ENCODE assay signal across 20 cellular contexts in genomic region chr6:144401736-144402733, GRCh38.
A peak's percentile ranks its signal among the peaks of the same experiment; 100 is the strongest.
DNase-seq lines count a peak whose midpoint lies in the region; ATAC-seq, FAIRE-seq and TF ChIP-seq lines count a peak whose summit lies in the region.
"Had no signal": no experiment of that assay in that cellular context is flagged by ENCODE, and none has a peak within 500 bp of the region (broad histone marks: within the 10 kb centered on the region; RNA-seq: fewer than 3 reads in every experiment).

No MANE protein-coding gene starts in this region.

- H3K9me3 Mint-ChIP-seq in activated naive CD4-positive, alpha-beta T cell treated with anti-CD3 and anti-CD28 coated beads, Interleukin-2, amount 50 U/mL, for 24 hours: no peaks in the 10 kb centered on the region
- peaks cover 0 to 10% of the 10 kb centered on the region in 2 donors for H3K9me3 Mint-ChIP-seq in activated naive CD4-positive, alpha-beta T cell treated with anti-CD3 and anti-CD28 coated beads, Interleukin-2, amount 50 U/mL, for 72 hours
- H3K9me3 Mint-ChIP-seq in astrocyte (ENCODE audit: unreplicated experiment): no peaks in the 10 kb centered on the region
- H3K9me3 Mint-ChIP-seq: CD4-positive, alpha-beta T cell had no signal

- TF ChIP-seq CTCF in astrocyte (IDR thresholded peaks at IDR 0.05; ENCODE audit: insufficient read depth, low read depth, low read length) (no peak), keratinocyte (optimal IDR thresholded peaks at IDR 0.05 in 1 of 3, IDR thresholded peaks at IDR 0.05 in 1 of 3, conservative IDR thresholded peaks at IDR 0.05 in 1 of 3; ENCODE audit: extremely low read depth in 1 of 3, insufficient read depth in 2 of 3, low read length in 3 of 3) (no peak)

- ATAC-seq in activated naive CD4-positive, alpha-beta T cell treated with anti-CD3 and anti-CD28 coated beads, Interleukin-2, amount 50 U/mL, for 72 hours: no peak
- no peak for ATAC-seq in GM19452 (IDR thresholded peaks at IDR 0.05; ENCODE audit: unreplicated experiment)
- ATAC-seq: A549, GM12878 had no signal

- H3K36me3 Mint-ChIP-seq in activated naive CD4-positive, alpha-beta T cell treated with anti-CD3 and anti-CD28 coated beads, Interleukin-2, amount 50 U/mL, for 24 hours: peaks cover 25% of the 10 kb centered on the region
- peaks cover 9 to 27% of the 10 kb centered on the region in 2 donors for H3K36me3 Mint-ChIP-seq in activated naive CD4-positive, alpha-beta T cell treated with anti-CD3 and anti-CD28 coated beads, Interleukin-2, amount 50 U/mL, for 72 hours
- peaks cover 10% of the 10 kb centered on the region for H3K36me3 Mint-ChIP-seq in astrocyte (ENCODE audit: low read depth, unreplicated experiment)

- H3K27ac Mint-ChIP-seq in activated naive CD4-positive, alpha-beta T cell treated with anti-CD3 and anti-CD28 coated beads, Interleukin-2, amount 50 U/mL, for 24 hours: peak overlapping the region; percentile 66
- no peak overlapping the region for H3K27ac Mint-ChIP-seq in activated naive CD4-positive, alpha-beta T cell treated with anti-CD3 and anti-CD28 coated beads, Interleukin-2, amount 50 U/mL, for 72 hours
- H3K27ac Mint-ChIP-seq in astrocyte (ENCODE audit: unreplicated experiment): no peak overlapping the region
- H3K27ac Mint-ChIP-seq: CD4-positive, alpha-beta T cell had no signal

- peak; percentile 5 for FAIRE-seq in astrocyte (lab: Jason Lieb, UNC)
- peak; percentile 23 for FAIRE-seq in keratinocyte (lab: Jason Lieb, UNC)
- FAIRE-seq: A549, GM12878 had no signal

- H3K9ac ChIP-seq in astrocyte (ENCODE audit: low read length): no peak overlapping the region
- no peak overlapping the region for H3K9ac ChIP-seq in keratinocyte (ENCODE audit: control insufficient read depth, extremely low read depth, insufficient read depth, low read length)
- no peak overlapping the region for H3K9ac ChIP-seq in subcutaneous abdominal adipose tissue (ENCODE audit: low read length in 5 of 5)

- H3K27me3 ChIP-seq in astrocyte (ENCODE audit: insufficient read depth, low read length) (no peaks in the 10 kb centered on the region), keratinocyte (ENCODE audit: control insufficient read depth, extremely low read depth, insufficient read depth, low read length) (no peaks in the 10 kb centered on the region), subcutaneous abdominal adipose tissue (ENCODE audit: control insufficient read depth in 5 of 5, insufficient read depth in 4 of 5, low read length in 5 of 5) (no peaks in the 10 kb centered on the region)

- no peak overlapping the region for H3K4me3 Mint-ChIP-seq in activated naive CD4-positive, alpha-beta T cell treated with anti-CD3 and anti-CD28 coated beads, Interleukin-2, amount 50 U/mL, for 24 hours
- H3K4me3 Mint-ChIP-seq in astrocyte (ENCODE audit: unreplicated experiment): no peak overlapping the region
- H3K4me3 Mint-ChIP-seq: CD4-positive, alpha-beta T cell had no signal

- no peak overlapping the region for H3K4me3 ChIP-seq in astrocyte (ENCODE audit: insufficient read depth, low read depth, low read length)
- no peak overlapping the region for H3K4me3 ChIP-seq in keratinocyte (ENCODE audit: control insufficient read depth in 2 of 3, extremely low read depth in 1 of 3, insufficient read depth in 2 of 3, low read depth in 1 of 3, low read length in 3 of 3)
- no peak overlapping the region for H3K4me3 ChIP-seq in subcutaneous abdominal adipose tissue (ENCODE audit: low read depth in 1 of 5, low read length in 5 of 5)
- H3K4me3 ChIP-seq: A549, GM12878, HAP-1 had no signal

- no peaks in the 10 kb centered on the region for H4K20me1 ChIP-seq in astrocyte (ENCODE audit: insufficient read depth, low read length)
- no peaks in the 10 kb centered on the region for H4K20me1 ChIP-seq in keratinocyte (ENCODE audit: control insufficient read depth, extremely low read depth, insufficient read depth, low read length)

- no peak overlapping the region for H2AFZ ChIP-seq in astrocyte (ENCODE audit: low read depth, low read length)
- no peak overlapping the region for H2AFZ ChIP-seq in keratinocyte (ENCODE audit: control insufficient read depth, low read length)

- peaks cover 65% of the 10 kb centered on the region for H3K4me1 Mint-ChIP-seq in activated naive CD4-positive, alpha-beta T cell treated with anti-CD3 and anti-CD28 coated beads, Interleukin-2, amount 50 U/mL, for 24 hours
- H3K4me1 Mint-ChIP-seq in astrocyte (ENCODE audit: low read depth, unreplicated experiment): peaks cover 8% of the 10 kb centered on the region

- no peak for DNase-seq in activated naive CD4-positive, alpha-beta T cell treated with anti-CD3 and anti-CD28 coated beads, Interleukin-2, amount 50 U/mL, for 72 hours (ENCODE audit: low spot score in 2 of 2)
- no peak for DNase-seq in astrocyte (ENCODE audit: low read depth)
- no peak for DNase-seq in keratinocyte (ENCODE audit: low read depth, low spot score)
- DNase-seq in COLO829 (ENCODE audit: low spot score): no peak
- DNase-seq: AML-193; Calu3; CD4-positive, alpha-beta T cell; DMS53; DND-41; EL; IMR-90 had no signal

- H3K4me1 ChIP-seq in astrocyte (ENCODE audit: insufficient read depth, low read length): no peaks in the 10 kb centered on the region
- no peaks in the 10 kb centered on the region for H3K4me1 ChIP-seq in keratinocyte (ENCODE audit: control insufficient read depth, extremely low read depth, insufficient read depth, low read length)
- H3K4me1 ChIP-seq in subcutaneous abdominal adipose tissue (ENCODE audit: control insufficient read depth in 5 of 5, insufficient read depth in 5 of 5, low read length in 5 of 5): peaks cover 0 to 45% (median 35%) of the 10 kb centered on the region in 5 donors
- H3K4me1 ChIP-seq: A549, HAP-1 had no signal

- no peaks in the 10 kb centered on the region for H3K9me1 ChIP-seq in keratinocyte (ENCODE audit: control insufficient read depth, extremely low read depth, insufficient read depth, low read length)

- dilution Hi-C loops in keratinocyte (cut with MboI; ENCODE audit: extremely low pct_ligation_motif_present, low sequenced_read_pairs): no loop called here

- H3K9me3 ChIP-seq in astrocyte (ENCODE audit: insufficient read depth, low read depth, low read length) (peaks cover 4% of the 10 kb centered on the region), keratinocyte (ENCODE audit: control insufficient read depth, low read depth, low read length) (no peaks in the 10 kb centered on the region), subcutaneous abdominal adipose tissue (ENCODE audit: control insufficient read depth in 5 of 5, low read length in 5 of 5) (peaks cover 3 to 10% (median 8%) of the 10 kb centered on the region in 5 donors)
- H3K9me3 ChIP-seq: HAP-1 had no signal

- no peaks in the 10 kb centered on the region for H3K36me3 ChIP-seq in astrocyte (ENCODE audit: insufficient read depth, low read length)
- H3K36me3 ChIP-seq in keratinocyte (ENCODE audit: control insufficient read depth in 2 of 2, extremely low read depth in 1 of 2, insufficient read depth in 2 of 2, low read length in 2 of 2): no peaks in the 10 kb centered on the region
- H3K36me3 ChIP-seq in subcutaneous abdominal adipose tissue (ENCODE audit: control insufficient read depth in 5 of 5, insufficient read depth in 5 of 5, low read length in 5 of 5): peaks cover 0 to 4% (median 0%) of the 10 kb centered on the region in 5 donors
- H3K36me3 ChIP-seq: HAP-1 had no signal

- H3K27ac ChIP-seq in astrocyte (ENCODE audit: low read depth, low read length) (no peak overlapping the region), keratinocyte (ENCODE audit: control insufficient read depth, insufficient read depth, low read length) (no peak overlapping the region), subcutaneous abdominal adipose tissue (ENCODE audit: low read depth, low read length) (peak overlapping the region; percentile 9)
- H3K27ac ChIP-seq: 22Rv1, A549, C4-2B, HL-60 had no signal

- no peak overlapping the region for H3K4me2 ChIP-seq in astrocyte (ENCODE audit: low read length)
- H3K4me2 ChIP-seq in keratinocyte (ENCODE audit: control insufficient read depth, extremely low read depth, insufficient read depth, low read depth, low read length): no peak overlapping the region
- H3K4me2 ChIP-seq: A549 had no signal

- H3K79me2 ChIP-seq in astrocyte (ENCODE audit: insufficient read depth, low read length): peaks cover 19% of the 10 kb centered on the region
- peaks cover 12% of the 10 kb centered on the region for H3K79me2 ChIP-seq in keratinocyte (ENCODE audit: control insufficient read depth, insufficient read depth, low read length)

- H3K27me3 Mint-ChIP-seq in activated naive CD4-positive, alpha-beta T cell treated with anti-CD3 and anti-CD28 coated beads, Interleukin-2, amount 50 U/mL, for 24 hours: no peaks in the 10 kb centered on the region
- H3K27me3 Mint-ChIP-seq in astrocyte (ENCODE audit: low read depth, unreplicated experiment): no peaks in the 10 kb centered on the region
- H3K27me3 Mint-ChIP-seq: CD4-positive, alpha-beta T cell had no signal
